Comparison of ENCODE assay signal across 1 cellular context in genomic region chr14:52558688-52559087, GRCh38.
TF ChIP-seq lines count a peak whose summit lies in the region.

No MANE protein-coding gene starts in this region.

TF ChIP-seq in SK-N-SH, 30 proteins besides CTCF, POLR2A, EP300 and RAD21 (continued from another document):
- TF ChIP-seq, protein P1, sequence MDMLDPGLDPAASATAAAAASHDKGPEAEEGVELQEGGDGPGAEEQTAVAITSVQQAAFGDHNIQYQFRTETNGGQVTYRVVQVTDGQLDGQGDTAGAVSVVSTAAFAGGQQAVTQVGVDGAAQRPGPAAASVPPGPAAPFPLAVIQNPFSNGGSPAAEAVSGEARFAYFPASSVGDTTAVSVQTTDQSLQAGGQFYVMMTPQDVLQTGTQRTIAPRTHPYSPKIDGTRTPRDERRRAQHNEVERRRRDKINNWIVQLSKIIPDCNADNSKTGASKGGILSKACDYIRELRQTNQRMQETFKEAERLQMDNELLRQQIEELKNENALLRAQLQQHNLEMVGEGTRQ (IDR thresholded peaks at IDR 0.05; ENCODE audit: borderline replicate concordance, low read depth, low read length): no peak
- TF ChIP-seq, protein P2, sequence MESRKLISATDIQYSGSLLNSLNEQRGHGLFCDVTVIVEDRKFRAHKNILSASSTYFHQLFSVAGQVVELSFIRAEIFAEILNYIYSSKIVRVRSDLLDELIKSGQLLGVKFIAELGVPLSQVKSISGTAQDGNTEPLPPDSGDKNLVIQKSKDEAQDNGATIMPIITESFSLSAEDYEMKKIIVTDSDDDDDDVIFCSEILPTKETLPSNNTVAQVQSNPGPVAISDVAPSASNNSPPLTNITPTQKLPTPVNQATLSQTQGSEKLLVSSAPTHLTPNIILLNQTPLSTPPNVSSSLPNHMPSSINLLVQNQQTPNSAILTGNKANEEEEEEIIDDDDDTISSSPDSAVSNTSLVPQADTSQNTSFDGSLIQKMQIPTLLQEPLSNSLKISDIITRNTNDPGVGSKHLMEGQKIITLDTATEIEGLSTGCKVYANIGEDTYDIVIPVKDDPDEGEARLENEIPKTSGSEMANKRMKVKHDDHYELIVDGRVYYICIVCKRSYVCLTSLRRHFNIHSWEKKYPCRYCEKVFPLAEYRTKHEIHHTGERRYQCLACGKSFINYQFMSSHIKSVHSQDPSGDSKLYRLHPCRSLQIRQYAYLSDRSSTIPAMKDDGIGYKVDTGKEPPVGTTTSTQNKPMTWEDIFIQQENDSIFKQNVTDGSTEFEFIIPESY (IDR thresholded peaks at IDR 0.05; ENCODE audit: borderline replicate concordance, low read depth): no peak
